12 cellular contexts compared by ENCODE assay signal in the genomic region with DNA sequence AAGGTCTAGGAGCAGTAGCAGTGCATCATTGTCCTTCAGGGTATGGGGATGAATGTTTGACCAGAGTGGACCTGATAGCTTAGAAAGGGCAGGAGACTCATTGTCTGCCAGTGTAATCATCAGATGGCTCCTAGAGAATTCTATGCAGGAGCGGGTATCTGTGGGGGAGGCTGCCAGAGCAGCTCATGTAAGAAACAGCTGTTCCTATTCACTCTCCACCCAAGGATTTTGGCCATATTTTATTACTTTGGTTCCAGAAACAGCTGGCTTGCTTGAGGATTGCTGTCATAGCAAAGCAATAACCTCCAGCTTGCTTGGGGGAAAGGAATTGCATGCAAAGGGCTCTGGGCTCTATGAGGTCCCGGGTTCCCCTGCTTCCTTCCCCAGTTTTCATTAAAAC. TPM values are rescaled to one million over a fixed set of nuclear protein-coding genes. Genes with fewer than 3 reads are reported as not detected.
DNase-seq lines count a peak whose midpoint lies in the region; ATAC-seq and TF ChIP-seq lines count a peak whose summit lies in the region.
"Had no signal": no experiment of that assay in that cellular context is flagged by ENCODE, and none has a peak within 500 bp of the region (broad histone marks: within the 10 kb centered on the region; RNA-seq: fewer than 3 reads in every experiment).

No MANE protein-coding gene starts in this region.

- H3K27me3 ChIP-seq in left lung (no peaks in the 10 kb centered on the region), smooth muscle cell (ENCODE audit: low read depth) (no peaks in the 10 kb centered on the region)

- peak; percentile 17 for ATAC-seq in left lung

- H3K4me3 Mint-ChIP-seq in activated T-cell treated with anti-CD3 and anti-CD28 coated beads, Interleukin-2, amount 50 U/mL, for 24 hours = no peak overlapping the region

- H3K9me3 ChIP-seq in left lung = no peaks in the 10 kb centered on the region
- H3K9me3 ChIP-seq in smooth muscle cell (replicated peaks; ENCODE audit: low read depth) = no peaks in the 10 kb centered on the region

- H3K4me3 ChIP-seq in left lung = no peak overlapping the region
- H3K4me3 ChIP-seq in smooth muscle cell = no peak overlapping the region

- H3K4me1 ChIP-seq in left lung (peaks cover 23 to 60% of the 10 kb centered on the region in 2 donors), smooth muscle cell (ENCODE audit: low read depth) (no peaks in the 10 kb centered on the region)

- no peaks in the 10 kb centered on the region for H3F3A ChIP-seq in smooth muscle cell (ENCODE audit: low read depth)

- 64% methylated on average over 2 of the region's 2 CpGs for WGBS in smooth muscle cell (ENCODE audit: low lambda C conversion rate)

- peaks cover 99% of the 10 kb centered on the region for H4K20me1 ChIP-seq in smooth muscle cell (ENCODE audit: low read depth)

- TF ChIP-seq CTCF in left lung (IDR thresholded peaks at IDR 0.05) (no peak), smooth muscle cell (IDR thresholded peaks at IDR 0.05; ENCODE audit: borderline replicate concordance, insufficient read depth, poor library complexity, severe bottlenecking) (no peak)

- no peak for DNase-seq in activated T-cell treated with anti-CD3 and anti-CD28 coated beads, Interleukin-2, amount 50 U/mL, for 24 hours
- DNase-seq in activated T-cell treated with anti-CD3 and anti-CD28 coated beads for 4 hours = no peak
- DNase-seq in dedifferentiated amniotic fluid mesenchymal stem cell (ENCODE audit: extremely low spot score) = peak; percentile 88
- DNase-seq in left lung = no peak
- no peak for DNase-seq in smooth muscle cell (lab: John Stamatoyannopoulos, UW; ENCODE audit: unreplicated experiment)
- DNase-seq in T-helper 1 cell = no peak
- DNase-seq in activated CD4-positive, CD25-positive, alpha-beta regulatory T cell (lab: John Stamatoyannopoulos, UW) = no peak
- no peak for DNase-seq in mesenteric fat pad (ENCODE audit: low spot score)
- DNase-seq: ACHN, activated gamma-delta T cell, GOT3, SW 1271 had no signal

- peaks cover 55% of the 10 kb centered on the region for H3K36me3 Mint-ChIP-seq in activated T-cell treated with anti-CD3 and anti-CD28 coated beads, Interleukin-2, amount 50 U/mL, for 24 hours (ENCODE audit: low read depth)

- H2AFZ ChIP-seq in smooth muscle cell (ENCODE audit: low read depth) = no peak overlapping the region

- H3K9ac ChIP-seq in smooth muscle cell (ENCODE audit: low read depth) = no peak overlapping the region

- H3K36me3 ChIP-seq in left lung (peaks cover 0 to 19% of the 10 kb centered on the region in 2 donors), smooth muscle cell (ENCODE audit: low read depth) (no peaks in the 10 kb centered on the region)

- H3K27ac ChIP-seq in left lung (no peak overlapping the region), smooth muscle cell (ENCODE audit: low read depth) (peak overlapping the region; percentile 10)

- peak overlapping the region; percentile 26 for H3K4me2 ChIP-seq in smooth muscle cell

- H3K27ac Mint-ChIP-seq in activated T-cell treated with anti-CD3 and anti-CD28 coated beads, Interleukin-2, amount 50 U/mL, for 24 hours = peak overlapping the region; percentile 85

- peaks cover 73% of the 10 kb centered on the region for H3K79me2 ChIP-seq in smooth muscle cell (ENCODE audit: low read depth)

- H3K4me1 Mint-ChIP-seq in activated T-cell treated with anti-CD3 and anti-CD28 coated beads, Interleukin-2, amount 50 U/mL, for 24 hours (ENCODE audit: low read depth) = peaks cover 90% of the 10 kb centered on the region

- intact Hi-C loops in left lung (cut with DNase I) = no loop called here

- H3K27me3 Mint-ChIP-seq in activated T-cell treated with anti-CD3 and anti-CD28 coated beads, Interleukin-2, amount 50 U/mL, for 24 hours = no peaks in the 10 kb centered on the region

- H3K9me3 Mint-ChIP-seq in activated T-cell treated with anti-CD3 and anti-CD28 coated beads, Interleukin-2, amount 50 U/mL, for 24 hours = no peaks in the 10 kb centered on the region

RNA-seq across cellular contexts. Expression of gene RALY, which starts 44.1 kb away (rescaled TPM):
- total RNA-seq in left lung (100 to 1,000 TPM; 127 to 151 TPM), smooth muscle cell (95.8 and 99.7 TPM in 2 replicates), mesenteric fat pad (92.4 TPM)
- polyA plus RNA-seq in smooth muscle cell = 193 and 218 TPM in 2 replicates
